In genomic region chr20:50558483-50558925, GRCh38 we compare ENCODE assay signal across 14 cellular contexts. TPM values are rescaled to one million over a fixed set of nuclear protein-coding genes. Genes with fewer than 3 reads are reported as not detected.
DNase-seq lines count a peak whose midpoint lies in the region; ATAC-seq, FAIRE-seq and TF ChIP-seq lines count a peak whose summit lies in the region.
"Had no signal": no experiment of that assay in that cellular context is flagged by ENCODE, and none has a peak within 500 bp of the region (broad histone marks: within the 10 kb centered on the region; RNA-seq: fewer than 3 reads in every experiment).

No MANE protein-coding gene starts in this region.

- peaks cover 18% of the 10 kb centered on the region for H3K36me3 ChIP-seq in CD4-positive, alpha-beta memory T cell (ENCODE audit: insufficient read depth, low read length)
- H3K36me3 ChIP-seq in astrocyte (ENCODE audit: insufficient read depth, low read length) = peaks cover 15% of the 10 kb centered on the region
- peaks cover 27% of the 10 kb centered on the region for H3K36me3 ChIP-seq in upper lobe of right lung

- H3K27ac Mint-ChIP-seq in CD4-positive, alpha-beta memory T cell = peak overlapping the region in 4 of 7 donors; percentile 0 to 73 (median 49)
- peak overlapping the region; percentile 43 for H3K27ac Mint-ChIP-seq in astrocyte (ENCODE audit: unreplicated experiment)
- peak overlapping the region; percentile 49 for H3K27ac Mint-ChIP-seq in memory B cell
- H3K27ac Mint-ChIP-seq in T-cell = no peak overlapping the region
- H3K27ac Mint-ChIP-seq: activated B cell treated with CpG ODN at 0.5 μM for 24 hours, mesothelial cell of epicardium had no signal

- CTCF ChIA-PET in CD4-positive, alpha-beta memory T cell (lab: Charles Lee; ENCODE audit: partially characterized antibody) = interaction anchor here (1.3 kb wide), 1 partner anchor 30 kb away, joined by 4 read pairs; no protein-coding TSS in a partner anchor
- CTCF ChIA-PET in T-cell (lab: Charles Lee) = interaction anchor here (0.5 to 0.9 kb wide), 2 partner anchors 46 to 79 kb away, joined by 3 to 6 read pairs; no protein-coding TSS in a partner anchor

- no peaks in the 10 kb centered on the region for H3K9me3 ChIP-seq in CD4-positive, alpha-beta memory T cell (ENCODE audit: control insufficient read depth in 1 of 2, low read length in 2 of 2)
- H3K9me3 ChIP-seq in astrocyte (ENCODE audit: insufficient read depth, low read depth, low read length) (no peaks in the 10 kb centered on the region), upper lobe of right lung (no peaks in the 10 kb centered on the region)

- peaks cover 42 to 71% (median 49%) of the 10 kb centered on the region in 4 donors for H3K4me1 Mint-ChIP-seq in CD4-positive, alpha-beta memory T cell
- H3K4me1 Mint-ChIP-seq in astrocyte (ENCODE audit: low read depth, unreplicated experiment) (peaks cover 47% of the 10 kb centered on the region), memory B cell (peaks cover 37% of the 10 kb centered on the region), T-cell (peaks cover 50 to 68% (median 64%) of the 10 kb centered on the region in 3 donors)

- intact Hi-C loops in CD4-positive, alpha-beta memory T cell (cut with micrococcal nuclease) = no loop called here
- intact Hi-C loops in upper lobe of right lung (cut with DNase I) (no loop called here), posterior cingulate gyrus (cut with DNase I) (no loop called here)

- H3K79me2 ChIP-seq in astrocyte (ENCODE audit: insufficient read depth, low read length) = peaks cover 85% of the 10 kb centered on the region

- no peak for ATAC-seq in memory B cell (ENCODE audit: low read depth)
- no peak for ATAC-seq in upper lobe of right lung
- no peak for ATAC-seq in T-cell (replicated peaks in 1 of 4)
- ATAC-seq: stimulated activated effector memory CD8-positive, alpha-beta T cell treated with anti-CD3 and anti-CD28 coated beads, Interleukin-12 subunit alpha, Interleukin-12 subunit beta, amount 100 ng/mL, for 72 hours had no signal

- H3K9ac ChIP-seq in astrocyte (ENCODE audit: low read length) = no peak overlapping the region

- H3K27me3 Mint-ChIP-seq in CD4-positive, alpha-beta memory T cell = no peaks in the 10 kb centered on the region
- no peaks in the 10 kb centered on the region for H3K27me3 Mint-ChIP-seq in astrocyte (ENCODE audit: low read depth, unreplicated experiment)
- no peaks in the 10 kb centered on the region for H3K27me3 Mint-ChIP-seq in memory B cell
- no peaks in the 10 kb centered on the region for H3K27me3 Mint-ChIP-seq in T-cell
- H3K27me3 Mint-ChIP-seq: activated B cell treated with CpG ODN at 0.5 μM for 24 hours had no signal

- TF ChIP-seq CTCF in astrocyte (IDR thresholded peaks at IDR 0.05; ENCODE audit: insufficient read depth, low read depth, low read length) (no peak), upper lobe of right lung (IDR thresholded peaks at IDR 0.05) (no peak)

- H3K4me1 ChIP-seq in CD4-positive, alpha-beta memory T cell (ENCODE audit: insufficient read depth, low read length) = peaks cover 69% of the 10 kb centered on the region
- peaks cover 30% of the 10 kb centered on the region for H3K4me1 ChIP-seq in astrocyte (ENCODE audit: insufficient read depth, low read length)
- H3K4me1 ChIP-seq in upper lobe of right lung = peaks cover 26% of the 10 kb centered on the region

- peak overlapping the region in 2 of 8 donors; percentile 13 to 41 for H3K4me3 Mint-ChIP-seq in CD4-positive, alpha-beta memory T cell
- H3K4me3 Mint-ChIP-seq in astrocyte (ENCODE audit: unreplicated experiment) (peak overlapping the region; percentile 25), memory B cell (peak overlapping the region; percentile 1), T-cell (no peak overlapping the region)
- H3K4me3 Mint-ChIP-seq: activated B cell treated with CpG ODN at 0.5 μM for 24 hours, mesothelial cell of epicardium had no signal

- H4K20me1 ChIP-seq in astrocyte (ENCODE audit: insufficient read depth, low read length) = no peaks in the 10 kb centered on the region

- no peaks in the 10 kb centered on the region for H3K9me3 Mint-ChIP-seq in CD4-positive, alpha-beta memory T cell
- H3K9me3 Mint-ChIP-seq in astrocyte (ENCODE audit: unreplicated experiment) (no peaks in the 10 kb centered on the region), memory B cell (no peaks in the 10 kb centered on the region), T-cell (no peaks in the 10 kb centered on the region)
- H3K9me3 Mint-ChIP-seq: activated B cell treated with CpG ODN at 0.5 μM for 24 hours; mesothelial cell of epicardium; stimulated activated effector memory CD8-positive, alpha-beta T cell treated with anti-CD3 and anti-CD28 coated beads, Interleukin-12 subunit alpha, Interleukin-12 subunit beta, amount 100 ng/mL, for 72 hours had no signal

- POLR2A ChIA-PET in CD4-positive, alpha-beta memory T cell (lab: Charles Lee; ENCODE audit: partially characterized antibody) = interaction anchor here (1.1 kb wide), 1 partner anchor 8 kb away, joined by 4 read pairs; no protein-coding TSS in a partner anchor
- POLR2A ChIA-PET in T-cell (lab: Charles Lee) = interaction anchor here in 1 of 2 donors (0.6 kb wide), 1 partner anchor 11 kb away, joined by 3 read pairs; no protein-coding TSS in a partner anchor

- no peaks in the 10 kb centered on the region for H3K27me3 ChIP-seq in CD4-positive, alpha-beta memory T cell (ENCODE audit: insufficient read depth, low read length)
- H3K27me3 ChIP-seq in astrocyte (ENCODE audit: insufficient read depth, low read length) (no peaks in the 10 kb centered on the region), upper lobe of right lung (no peaks in the 10 kb centered on the region)

- no peak overlapping the region for H2AFZ ChIP-seq in astrocyte (ENCODE audit: low read depth, low read length)

- H3K4me3 ChIP-seq in CD4-positive, alpha-beta memory T cell (ENCODE audit: low read length in 2 of 2) = no peak overlapping the region
- no peak overlapping the region for H3K4me3 ChIP-seq in astrocyte (ENCODE audit: insufficient read depth, low read depth, low read length)
- H3K4me3 ChIP-seq in upper lobe of right lung = no peak overlapping the region

- peaks cover 18 to 34% of the 10 kb centered on the region in 2 donors for H3K36me3 Mint-ChIP-seq in CD4-positive, alpha-beta memory T cell
- H3K36me3 Mint-ChIP-seq in astrocyte (ENCODE audit: low read depth, unreplicated experiment) = peaks cover 12% of the 10 kb centered on the region
- H3K36me3 Mint-ChIP-seq in memory B cell = peaks cover 22% of the 10 kb centered on the region
- peaks cover 31% of the 10 kb centered on the region for H3K36me3 Mint-ChIP-seq in T-cell

- H3K27ac ChIP-seq in CD4-positive, alpha-beta memory T cell (ENCODE audit: low read depth, low read length) = no peak overlapping the region
- H3K27ac ChIP-seq in astrocyte (ENCODE audit: low read depth, low read length) = peak overlapping the region; percentile 68
- no peak overlapping the region for H3K27ac ChIP-seq in upper lobe of right lung

- no peak for DNase-seq in CD4-positive, alpha-beta memory T cell
- DNase-seq in HTR-8/SVneo (ENCODE audit: insufficient read length, low spot score) (peak; percentile 97), astrocyte (ENCODE audit: low read depth) (peak; percentile 85), memory B cell (ENCODE audit: low spot score in 2 of 2) (no peak), upper lobe of right lung (no peak), NCI-H2196 (lab: John Stamatoyannopoulos, UW; ENCODE audit: unreplicated experiment) (no peak), T-cell (no peak), posterior cingulate gyrus (no peak)
- DNase-seq: activated B cell treated with CpG ODN at 0.5 μM for 24 hours, foreskin melanocyte, Karpas-422, small intestine had no signal

- H3K4me2 ChIP-seq in astrocyte (ENCODE audit: low read length) = peak overlapping the region; percentile 55

- FAIRE-seq in HTR-8/SVneo (lab: Jason Lieb, UNC) = peak; percentile 99
- FAIRE-seq in astrocyte (lab: Jason Lieb, UNC) = peak; percentile 17
- FAIRE-seq: small intestine had no signal

RNA-seq across cellular contexts. Expression of gene PTPN1, which starts 48.3 kb away (rescaled TPM):
- 10 to 100 TPM; 59.5 to 61.5 TPM for total RNA-seq in CD4-positive, alpha-beta memory T cell
- 10 to 100 TPM; 21.0 to 41.0 TPM for polyA plus RNA-seq in CD4-positive, alpha-beta memory T cell
- total RNA-seq in astrocyte = 60.6 and 64.9 TPM in 2 replicates
- 101 TPM for total RNA-seq in upper lobe of right lung
- 10 to 100 TPM; 50.7 to 67.9 (median 55.3) TPM for total RNA-seq in T-cell

Comparison
In these comparisons a context has a peak if more than half of its experiments do, and no peak if none do; other contexts are left out.
1. DNase-seq: peak in HTR-8/SVneo (single experiment) and astrocyte (single experiment); none in CD4-positive, alpha-beta memory T cell (0 of 5), memory B cell (0 of 2), upper lobe of right lung (single experiment), NCI-H2196 (single experiment), T-cell (0 of 34) and posterior cingulate gyrus (0 of 10).
2. H3K27ac Mint-ChIP-seq: peak in CD4-positive, alpha-beta memory T cell (4 of 7), astrocyte (single experiment) and memory B cell (single experiment); none in T-cell (0 of 2).
3. H3K4me3 Mint-ChIP-seq: peak in astrocyte (single experiment) and memory B cell (single experiment); none in T-cell (0 of 3).